ENCODE assay signal across 8 cellular contexts in the genomic region with DNA sequence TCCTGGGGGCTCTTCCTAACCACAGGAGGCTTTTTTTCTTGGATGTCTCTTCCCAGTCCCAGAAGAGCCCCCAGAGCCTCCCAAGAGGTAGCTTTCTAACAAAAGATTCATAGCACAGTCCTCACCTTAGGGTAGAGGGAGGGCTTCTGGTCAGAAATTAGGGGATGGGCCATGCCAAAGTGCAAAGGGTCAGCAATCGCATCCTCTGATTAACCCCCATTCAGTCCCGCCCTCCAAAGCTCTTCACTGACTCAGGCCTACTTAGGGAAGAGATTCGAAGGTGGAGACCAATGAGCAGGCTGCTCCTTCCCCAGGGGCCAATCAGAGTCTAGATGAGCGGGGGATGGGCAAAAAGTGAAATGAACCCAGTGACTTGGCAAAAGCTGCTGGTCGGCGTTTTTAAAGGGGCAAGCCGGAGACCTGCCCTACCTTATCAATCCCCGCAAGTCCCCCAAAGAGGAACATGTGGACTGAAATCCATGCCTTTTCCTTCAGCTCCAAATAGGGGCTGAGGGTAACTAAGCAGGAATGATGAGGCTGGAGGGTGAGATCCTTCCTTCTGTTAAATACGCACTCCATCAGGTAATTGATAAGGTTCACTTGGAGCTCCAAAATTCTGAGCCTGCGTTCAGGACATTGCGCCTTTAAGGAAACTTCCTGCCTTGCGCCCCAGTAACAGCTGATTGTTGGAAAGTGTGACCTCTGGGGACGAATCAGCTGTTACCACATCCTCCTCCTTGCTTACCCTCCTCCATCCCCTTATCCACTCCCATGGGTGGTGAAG. TPM values are rescaled to one million over a fixed set of nuclear protein-coding genes. Genes with fewer than 3 reads are reported as not detected.
DNase-seq lines count a peak whose midpoint lies in the region; ATAC-seq and TF ChIP-seq lines count a peak whose summit lies in the region.

No MANE protein-coding gene starts in this region.

- H3K9me3 ChIP-seq in OCI-LY7 (ENCODE audit: low read length), result no peaks in the 10 kb centered on the region
- no peaks in the 10 kb centered on the region for H3K9me3 ChIP-seq in mononuclear cell (ENCODE audit: low read depth, low read length)

- H3K4me1 ChIP-seq in OCI-LY7 (ENCODE audit: insufficient read depth, low read length, poor library complexity, severe bottlenecking) (peaks cover 33% of the 10 kb centered on the region), mononuclear cell (ENCODE audit: insufficient read depth, low read length) (peaks cover 46% of the 10 kb centered on the region)

- H3K27ac Mint-ChIP-seq in Calu3 (ENCODE audit: unreplicated experiment), result peak overlapping the region; percentile 96

- H3K4me3 ChIP-seq in OCI-LY7 (ENCODE audit: low read depth, low read length, poor library complexity, severe bottlenecking) (peak overlapping the region; percentile 79), mononuclear cell (ENCODE audit: low read length) (peak overlapping the region; percentile 69)

- H3K79me2 ChIP-seq in OCI-LY7 (ENCODE audit: insufficient read depth, low read depth, low read length), result no peaks in the 10 kb centered on the region

- POLR2A ChIA-PET in OCI-LY7 (lab: Charles Lee), result interaction anchor here (0.5 to 2.4 kb wide), 9 partner anchors 10 to 619 kb away, joined by 3 to 10 read pairs (median 4); a partner anchor contains a TSS

- intact Hi-C loops in Calu3 (cut with micrococcal nuclease; ENCODE audit: unreplicated experiment) (no loop called here), OCI-LY7 (cut with micrococcal nuclease; ENCODE audit: unreplicated experiment) (loop anchor here (2.0 to 10.0 kb wide), 4 partner anchors 32 to 685 kb away; a partner anchor contains a TSS)

- DNase-seq in Calu3, result peak; percentile 90
- DNase-seq in HuH-7.5 (ENCODE audit: low spot score), result peak; percentile 97
- DNase-seq in OCI-LY7 (ENCODE audit: low spot score), result peak; percentile 98
- DNase-seq in activated T-cell treated with anti-CD3 and anti-CD28 coated beads for 24 hours (ENCODE audit: low read depth), result peak; percentile 85
- DNase-seq in epithelial cell of prostate (ENCODE audit: low read depth, low spot score), result peak; percentile 93
- peak; percentile 62 to 64 for DNase-seq in stimulated activated CD8-positive, alpha-beta memory T cell treated with anti-CD3 and anti-CD28 coated beads, Interleukin-2, amount 100 ng/mL, for 1 hour (ENCODE audit: low read depth in 2 of 2)

- CTCF ChIA-PET in Calu3 (lab: Charles Lee), result interaction anchor here (0.5 to 1.5 kb wide), 7 partner anchors 8 to 722 kb away, joined by 3 to 7 read pairs (median 5); a partner anchor contains a TSS
- CTCF ChIA-PET in OCI-LY7 (lab: Charles Lee; ENCODE audit: unreplicated experiment), result interaction anchor here (0.5 to 1.2 kb wide), 4 partner anchors 70 to 873 kb away, joined by 3 to 4 read pairs (median 3); no protein-coding TSS in a partner anchor

- peaks cover 64% of the 10 kb centered on the region for H3K36me3 Mint-ChIP-seq in Calu3 (ENCODE audit: insufficient read depth, unreplicated experiment)

- no peaks in the 10 kb centered on the region for H3K27me3 ChIP-seq in mononuclear cell (ENCODE audit: insufficient read depth, low read length)

- H2AFZ ChIP-seq in OCI-LY7 (ENCODE audit: low read length), result peak overlapping the region; percentile 60

- H3K4me3 Mint-ChIP-seq in Calu3 (ENCODE audit: low read depth, unreplicated experiment), result peak overlapping the region; percentile 80

- H3K9me3 Mint-ChIP-seq in Calu3 (ENCODE audit: low read depth, unreplicated experiment), result no peaks in the 10 kb centered on the region

- no peaks in the 10 kb centered on the region for H4K20me1 ChIP-seq in OCI-LY7 (ENCODE audit: insufficient read depth, low read length)

- no peak for TF ChIP-seq CTCF in Calu3 (IDR thresholded peaks at IDR 0.05; ENCODE audit: unreplicated experiment)
- TF ChIP-seq CTCF in OCI-LY7 (conservative IDR thresholded peaks at IDR 0.05; ENCODE audit: low read length), result no peak

- H3K4me1 Mint-ChIP-seq in Calu3 (ENCODE audit: low read depth, unreplicated experiment), result no peaks in the 10 kb centered on the region

- H3K27ac ChIP-seq in OCI-LY7 (ENCODE audit: low read depth, low read length, poor library complexity, severe bottlenecking) (peak overlapping the region; percentile 88), epithelial cell of prostate (peak overlapping the region; percentile 100)

- BruUV-seq in Calu3 (replicated peaks; lab: Mats Ljungman, UMichigan), result TSS peak; percentile 74
- no TSS peak for BruUV-seq in OCI-LY7 (replicated peaks; lab: Mats Ljungman, UMichigan)

- H3K9me2 ChIP-seq in OCI-LY7 (ENCODE audit: insufficient read depth, low read length), result no peaks in the 10 kb centered on the region

- H3K27me3 Mint-ChIP-seq in Calu3 (ENCODE audit: unreplicated experiment), result no peaks in the 10 kb centered on the region

- H3K36me3 ChIP-seq in OCI-LY7 (ENCODE audit: insufficient read depth, low read length), result no peaks in the 10 kb centered on the region

- ATAC-seq in GM21447 (IDR thresholded peaks at IDR 0.05; ENCODE audit: unreplicated experiment), result peak; percentile 46

- peak overlapping the region; percentile 89 for H3K4me2 ChIP-seq in OCI-LY7 (ENCODE audit: low read length)

RNA-seq across cellular contexts. Expression of a gene that starts 6.9 kb away (rescaled TPM):
- total RNA-seq in Calu3 (2022), result 5.9 and 6.7 TPM in 2 replicates
- not detected in 2 replicates for total RNA-seq in OCI-LY7 (2014; rRNA removed; shearing (Covaris generic))
- total RNA-seq in OCI-LY7 (2022), result not detected in 2 replicates
- under 0.01 TPM for total RNA-seq in mononuclear cell

RNA-seq across cellular contexts. Expression of a gene that starts 7.4 kb away (rescaled TPM):
- total RNA-seq in Calu3 (2022) (11.2 and 11.8 TPM in 2 replicates), OCI-LY7 (2022) (23.5 and 24.4 TPM in 2 replicates), mononuclear cell (19.9 TPM)
- total RNA-seq in OCI-LY7 (2014; rRNA removed; shearing (Covaris generic)), result 12.2 and 19.1 TPM in 2 replicates

RNA-seq across cellular contexts. Expression of a gene that starts 25.6 kb away (rescaled TPM):
- 0.54 and 0.76 TPM in 2 replicates for total RNA-seq in Calu3 (2022)
- 0.38 and 0.93 TPM in 2 replicates for total RNA-seq in OCI-LY7 (2014; rRNA removed; shearing (Covaris generic))
- 0.76 and 1.0 TPM in 2 replicates for total RNA-seq in OCI-LY7 (2022)
- total RNA-seq in mononuclear cell, result 0.52 TPM

RNA-seq across cellular contexts. Expression of a gene that starts 32.4 kb away (rescaled TPM):
- total RNA-seq in Calu3 (2022) (182 and 206 TPM in 2 replicates), OCI-LY7 (2022) (404 and 427 TPM in 2 replicates), mononuclear cell (186 TPM)
- 108 and 162 TPM in 2 replicates for total RNA-seq in OCI-LY7 (2014; rRNA removed; shearing (Covaris generic))

RNA-seq across cellular contexts. Expression of a gene that starts 44.8 kb away (rescaled TPM):
- total RNA-seq in Calu3 (2022) (not detected in 2 replicates), OCI-LY7 (2022) (not detected in 2 replicates), mononuclear cell (15.1 TPM)
- total RNA-seq in OCI-LY7 (2014; rRNA removed; shearing (Covaris generic)), result not detected in 2 replicates

Comparison
In these comparisons a context has a peak if more than half of its experiments do, and no peak if none do; other contexts are left out.
1. Peak in every context shown above with its lines: DNase-seq, ATAC-seq, H3K4me3 ChIP-seq and H3K27ac ChIP-seq.